Comparison of ENCODE assay signal across 39 cellular contexts in the genomic region with DNA sequence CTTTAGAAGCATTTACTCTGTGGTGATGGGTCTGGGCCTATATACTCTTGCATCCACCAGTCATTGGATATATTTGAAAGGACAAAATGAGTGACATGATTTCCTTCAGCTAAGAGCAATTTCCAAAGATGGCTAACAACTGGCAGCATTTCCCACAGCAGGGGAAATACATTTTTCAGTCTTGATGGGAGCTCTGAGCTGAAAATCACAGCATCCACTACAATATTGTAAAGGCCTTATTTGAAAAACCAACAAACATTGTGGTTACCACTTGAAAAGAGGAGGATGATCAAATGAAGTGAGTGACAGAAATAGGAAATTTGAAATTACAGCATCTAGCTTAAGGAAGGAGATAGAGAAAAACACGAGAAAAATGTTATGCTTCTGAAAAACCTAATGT.
"Had no signal": no experiment of that assay in that cellular context is flagged by ENCODE, and none has a peak within 500 bp of the region (broad histone marks: within the 10 kb centered on the region; RNA-seq: fewer than 3 reads in every experiment).

No MANE protein-coding gene starts in this region.

- H3K36me3 ChIP-seq: adrenal gland, ascending aorta, brain microvascular endothelial cell, breast epithelium, cardiac muscle cell had no signal

- H3K27ac Mint-ChIP-seq: activated naive CD4-positive, alpha-beta T cell treated with anti-CD3 and anti-CD28 coated beads for 36 hours; activated naive CD4-positive, alpha-beta T cell treated with anti-CD3 and anti-CD28 coated beads, Interleukin-2, amount 50 U/mL, for 24 hours; activated naive CD4-positive, alpha-beta T cell treated with anti-CD3 and anti-CD28 coated beads, Interleukin-2, amount 50 U/mL, for 72 hours; activated naive CD8-positive, alpha-beta T cell; activated naive CD8-positive, alpha-beta T cell treated with anti-CD3 and anti-CD28 coated beads for 36 hours; activated naive CD8-positive, alpha-beta T cell treated with anti-CD3 and anti-CD28 coated beads, Interleukin-2, amount 10 ng/mL, durations not matched to agents 7 days and 5 days; activated naive CD8-positive, alpha-beta T cell treated with anti-CD3 and anti-CD28 coated beads, Interleukin-2, amount 50 U/mL, for 24 hours; activated T-cell treated with anti-CD3 and anti-CD28 coated beads, Interleukin-2, amount 50 U/mL, for 24 hours; activated T-cell treated with anti-CD3 and anti-CD28 coated beads, Interleukin-2, amount 50 U/mL, for 72 hours; activated T-helper 1 cell treated with anti-CD3 and anti-CD28 coated beads, Interleukin-12 subunit alpha, Interleukin-12 subunit beta, Interleukin-2, Interleukin-4 antibody, amounts not matched to agents 30 ng/mL and 10 ng/mL and 1 ng/mL, durations not matched to agents 14 hours and 24 hours and 36 hours; activated T-helper 17 cell treated with anti-CD3 and anti-CD28 coated beads, Interleukin-2, amount 50 U/mL, for 72 hours; activated T-helper 2 cell treated with anti-CD3 and anti-CD28 coated beads, Interferon-gamma antibody, Interleukin-2, Interleukin-4, amounts not matched to agents 10 μg/mL and 5 μg/mL and 100 μg/mL, durations not matched to agents 14 hours and 24 hours and 36 hours; brain had no signal

- FAIRE-seq: astrocyte, bronchial epithelial cell had no signal

- H3K9me3 ChIP-seq: adrenal gland, ascending aorta, body of pancreas, breast epithelium had no signal

- H3K27me3 ChIP-seq: adrenal gland, ascending aorta, body of pancreas, brain microvascular endothelial cell, breast epithelium, cardiac muscle cell had no signal

- H3K36me3 Mint-ChIP-seq: activated naive CD4-positive, alpha-beta T cell treated with anti-CD3 and anti-CD28 coated beads, Interleukin-2, amount 50 U/mL, for 24 hours; activated naive CD4-positive, alpha-beta T cell treated with anti-CD3 and anti-CD28 coated beads, Interleukin-2, amount 50 U/mL, for 72 hours; activated naive CD8-positive, alpha-beta T cell; activated naive CD8-positive, alpha-beta T cell treated with anti-CD3 and anti-CD28 coated beads for 36 hours; activated naive CD8-positive, alpha-beta T cell treated with anti-CD3 and anti-CD28 coated beads, Interleukin-2, amount 10 ng/mL, durations not matched to agents 7 days and 5 days; brain had no signal

- H3K4me1 Mint-ChIP-seq: activated naive CD4-positive, alpha-beta T cell treated with anti-CD3 and anti-CD28 coated beads, Interleukin-2, amount 50 U/mL, for 24 hours; activated naive CD8-positive, alpha-beta T cell treated with anti-CD3 and anti-CD28 coated beads for 36 hours; activated naive CD8-positive, alpha-beta T cell treated with anti-CD3 and anti-CD28 coated beads, Interleukin-2, amount 10 ng/mL, durations not matched to agents 7 days and 5 days; activated naive CD8-positive, alpha-beta T cell treated with anti-CD3 and anti-CD28 coated beads, Interleukin-2, amount 50 U/mL, for 24 hours; activated T-helper 17 cell treated with anti-CD3 and anti-CD28 coated beads, Interleukin-2, amount 50 U/mL, for 72 hours; brain; central memory CD8-positive, alpha-beta T cell had no signal

- DNase-seq: activated effector memory CD4-positive, alpha-beta T cell treated with anti-CD3 and anti-CD28 coated beads, Interleukin-2, amount 50 U/mL, for 16 hours; activated effector memory CD4-positive, alpha-beta T cell treated with Interleukin-2 at 50 U/mL for 16 hours; activated gamma-delta T cell; activated gamma-delta T cell treated with Interleukin-2 at 50 U/mL for 16 hours; activated naive CD4-positive, alpha-beta T cell; activated naive CD4-positive, alpha-beta T cell treated with anti-CD3 and anti-CD28 coated beads for 36 hours; activated naive CD4-positive, alpha-beta T cell treated with anti-CD3 and anti-CD28 coated beads, Interleukin-2, amount 50 U/mL, for 16 hours; activated naive CD4-positive, alpha-beta T cell treated with Interleukin-2 at 50 U/mL for 16 hours; activated naive CD8-positive, alpha-beta T cell treated with anti-CD3 and anti-CD28 coated beads for 36 hours; activated naive CD8-positive, alpha-beta T cell treated with anti-CD3 and anti-CD28 coated beads, Interleukin-2, amount 10 ng/mL, durations not matched to agents 7 days and 5 days; activated naive CD8-positive, alpha-beta T cell treated with anti-CD3 and anti-CD28 coated beads, Interleukin-2, amount 50 U/mL, for 24 hours; activated T-cell treated with anti-CD3 and anti-CD28 coated beads, Interleukin-2, amount 50 U/mL, for 1 hour; activated T-cell treated with anti-CD3 and anti-CD28 coated beads, Interleukin-2, amount 50 U/mL, for 24 hours; activated T-cell treated with anti-CD3 and anti-CD28 coated beads, Interleukin-2, amount 50 U/mL, for 4 hours; activated T-cell treated with anti-CD3 and anti-CD28 coated beads, Interleukin-2, amount 50 U/mL, for 48 hours; activated T-cell treated with anti-CD3 and anti-CD28 coated beads, Interleukin-2, amount 50 U/mL, for 72 hours; adrenal gland; amniotic stem cell; amygdala; anterior cingulate cortex; aorta; body of pancreas; brain microvascular endothelial cell; caudate nucleus; central memory CD4-positive, alpha-beta T cell; cerebellar nuclear complex had no signal

- H3K4me3 Mint-ChIP-seq: activated naive CD4-positive, alpha-beta T cell treated with anti-CD3 and anti-CD28 coated beads for 36 hours; activated naive CD4-positive, alpha-beta T cell treated with anti-CD3 and anti-CD28 coated beads, Interleukin-2, amount 50 U/mL, for 24 hours; activated naive CD8-positive, alpha-beta T cell; activated naive CD8-positive, alpha-beta T cell treated with anti-CD3 and anti-CD28 coated beads for 36 hours; activated naive CD8-positive, alpha-beta T cell treated with anti-CD3 and anti-CD28 coated beads, Interleukin-2, amount 10 ng/mL, durations not matched to agents 7 days and 5 days; activated naive CD8-positive, alpha-beta T cell treated with anti-CD3 and anti-CD28 coated beads, Interleukin-2, amount 50 U/mL, for 24 hours; activated T-cell treated with anti-CD3 and anti-CD28 coated beads, Interleukin-2, amount 50 U/mL, for 24 hours; activated T-cell treated with anti-CD3 and anti-CD28 coated beads, Interleukin-2, amount 50 U/mL, for 4 hours; activated T-cell treated with anti-CD3 and anti-CD28 coated beads, Interleukin-2, amount 50 U/mL, for 72 hours; activated T-helper 1 cell treated with anti-CD3 and anti-CD28 coated beads, Interleukin-12 subunit alpha, Interleukin-12 subunit beta, Interleukin-2, Interleukin-4 antibody, amounts not matched to agents 30 ng/mL and 10 ng/mL and 1 ng/mL, durations not matched to agents 14 hours and 24 hours and 36 hours; activated T-helper 17 cell treated with anti-CD3 and anti-CD28 coated beads, Interleukin-2, amount 50 U/mL, for 72 hours; brain; central memory CD8-positive, alpha-beta T cell had no signal

- H3K27ac ChIP-seq: adrenal gland, ascending aorta, body of pancreas, brain microvascular endothelial cell, breast epithelium, cardiac muscle cell had no signal

- H3K27me3 Mint-ChIP-seq: activated naive CD4-positive, alpha-beta T cell treated with anti-CD3 and anti-CD28 coated beads, Interleukin-2, amount 50 U/mL, for 24 hours; activated naive CD8-positive, alpha-beta T cell; activated naive CD8-positive, alpha-beta T cell treated with anti-CD3 and anti-CD28 coated beads for 36 hours; activated naive CD8-positive, alpha-beta T cell treated with anti-CD3 and anti-CD28 coated beads, Interleukin-2, amount 10 ng/mL, durations not matched to agents 7 days and 5 days; activated naive CD8-positive, alpha-beta T cell treated with anti-CD3 and anti-CD28 coated beads, Interleukin-2, amount 50 U/mL, for 24 hours; activated T-cell treated with anti-CD3 and anti-CD28 coated beads, Interleukin-2, amount 50 U/mL, for 24 hours; activated T-helper 17 cell treated with anti-CD3 and anti-CD28 coated beads, Interleukin-2, amount 50 U/mL, for 72 hours; brain; central memory CD8-positive, alpha-beta T cell had no signal

- H3K4me3 ChIP-seq: adrenal gland, ascending aorta, body of pancreas, breast epithelium, cardiac muscle cell had no signal

- H3K4me1 ChIP-seq: adrenal gland, ascending aorta, body of pancreas, breast epithelium had no signal

- ATAC-seq: activated naive CD4-positive, alpha-beta T cell treated with anti-CD3 and anti-CD28 coated beads, Interleukin-2, amount 50 U/mL, for 72 hours; activated naive CD8-positive, alpha-beta T cell treated with anti-CD3 and anti-CD28 coated beads, Interleukin-2, amount 50 U/mL, for 24 hours; activated T-cell treated with anti-CD3 and anti-CD28 coated beads, Interleukin-2, amount 50 U/mL, for 4 hours; activated T-cell treated with anti-CD3 and anti-CD28 coated beads, Interleukin-2, amount 50 U/mL, for 72 hours; activated T-helper 17 cell treated with anti-CD3 and anti-CD28 coated beads, Interleukin-2, amount 50 U/mL, for 72 hours; body of pancreas had no signal

- H3K9me3 Mint-ChIP-seq: activated naive CD4-positive, alpha-beta T cell treated with anti-CD3 and anti-CD28 coated beads for 36 hours; activated naive CD4-positive, alpha-beta T cell treated with anti-CD3 and anti-CD28 coated beads, Interleukin-2, amount 50 U/mL, for 24 hours; activated naive CD4-positive, alpha-beta T cell treated with anti-CD3 and anti-CD28 coated beads, Interleukin-2, amount 50 U/mL, for 72 hours; activated naive CD8-positive, alpha-beta T cell treated with anti-CD3 and anti-CD28 coated beads for 36 hours; activated naive CD8-positive, alpha-beta T cell treated with anti-CD3 and anti-CD28 coated beads, Interleukin-2, amount 10 ng/mL, durations not matched to agents 7 days and 5 days; activated T-cell treated with anti-CD3 and anti-CD28 coated beads, Interleukin-2, amount 50 U/mL, for 24 hours; activated T-cell treated with anti-CD3 and anti-CD28 coated beads, Interleukin-2, amount 50 U/mL, for 4 hours; activated T-helper 1 cell treated with anti-CD3 and anti-CD28 coated beads, Interleukin-12 subunit alpha, Interleukin-12 subunit beta, Interleukin-2, Interleukin-4 antibody, amounts not matched to agents 30 ng/mL and 10 ng/mL and 1 ng/mL, durations not matched to agents 14 hours and 24 hours and 36 hours; activated T-helper 17 cell treated with anti-CD3 and anti-CD28 coated beads, Interleukin-2, amount 50 U/mL, for 72 hours; activated T-helper 2 cell treated with anti-CD3 and anti-CD28 coated beads, Interferon-gamma antibody, Interleukin-2, Interleukin-4, amounts not matched to agents 10 μg/mL and 5 μg/mL and 100 μg/mL, durations not matched to agents 14 hours and 24 hours and 36 hours; brain; central memory CD8-positive, alpha-beta T cell had no signal
